In the genomic region with DNA sequence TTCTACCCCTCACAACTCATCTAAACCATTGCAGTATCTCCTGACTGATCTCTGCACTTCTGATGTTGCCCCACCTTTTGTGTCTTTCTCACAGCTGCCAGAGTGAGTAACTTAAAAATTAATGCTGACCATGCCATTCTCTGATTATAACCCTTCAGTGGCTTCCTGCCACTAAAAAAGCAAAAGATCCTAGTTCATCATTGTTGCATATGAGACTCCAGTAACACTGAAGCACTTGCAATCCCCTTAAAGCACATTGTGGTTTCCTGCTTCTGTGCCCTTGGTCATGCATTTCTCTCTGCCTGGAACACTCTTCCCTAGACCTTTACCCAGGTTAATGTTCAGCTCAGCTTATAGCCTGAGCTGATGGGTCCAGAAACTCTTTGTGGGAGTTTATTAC, we compare ENCODE assay signal across 13 cellular contexts.
DNase-seq lines count a peak whose midpoint lies in the region; ATAC-seq, FAIRE-seq and TF ChIP-seq lines count a peak whose summit lies in the region.
"Had no signal": no experiment of that assay in that cellular context is flagged by ENCODE, and none has a peak within 500 bp of the region (broad histone marks: within the 10 kb centered on the region; RNA-seq: fewer than 3 reads in every experiment).

No MANE protein-coding gene starts in this region.

- no peak overlapping the region for H2AFZ ChIP-seq in GM12878 (ENCODE audit: control insufficient read depth, low read depth, low read length)

- H3K9ac ChIP-seq in GM12878 (ENCODE audit: control insufficient read depth, insufficient read depth, low read length) = no peak overlapping the region

- no peak overlapping the region for H3K27ac ChIP-seq in GM12878 (ENCODE audit: control insufficient read depth, insufficient read depth)
- no peak overlapping the region for H3K27ac ChIP-seq in CD8-positive, alpha-beta T cell (ENCODE audit: low read depth, low read length)
- no peak overlapping the region for H3K27ac ChIP-seq in lower lobe of right lung
- H3K27ac ChIP-seq: neutrophil had no signal

- H3K79me2 ChIP-seq in GM12878 (ENCODE audit: control insufficient read depth, insufficient read depth, low read length) = no peaks in the 10 kb centered on the region

- no peak for TF ChIP-seq CTCF in GM12878 (IDR thresholded peaks at IDR 0.05 in 2 of 3, conservative IDR thresholded peaks at IDR 0.05 in 1 of 3; ENCODE audit: control insufficient read depth in 2 of 3, extremely low read depth in 1 of 3, insufficient read depth in 1 of 3, low read depth in 3 of 3, low read length in 3 of 3)
- TF ChIP-seq CTCF in CD8-positive, alpha-beta T cell (IDR thresholded peaks at IDR 0.05) = no peak
- TF ChIP-seq CTCF in lower lobe of right lung (IDR thresholded peaks at IDR 0.05) = no peak

- H3K27me3 ChIP-seq in GM12878 (replicated peaks in 1 of 2; ENCODE audit: control insufficient read depth in 2 of 2, insufficient read depth in 2 of 2, low read length in 1 of 2) = no peaks in the 10 kb centered on the region
- no peaks in the 10 kb centered on the region for H3K27me3 ChIP-seq in CD8-positive, alpha-beta T cell (ENCODE audit: insufficient read depth, low read length)
- H3K27me3 ChIP-seq in lower lobe of right lung (ENCODE audit: low read depth) = no peaks in the 10 kb centered on the region
- H3K27me3 ChIP-seq: neutrophil had no signal

- no peak for FAIRE-seq in GM12878 (lab: Jason Lieb, UNC)

- no peak for TF ChIP-seq RAD21 in GM12878 (IDR thresholded peaks at IDR 0.05; ENCODE audit: insufficient read depth, low read depth, low read length)

- H3K4me3 Mint-ChIP-seq in activated naive CD4-positive, alpha-beta T cell treated with anti-CD3 and anti-CD28 coated beads for 36 hours = no peak overlapping the region
- H3K4me3 Mint-ChIP-seq in CD8-positive, alpha-beta T cell = no peak overlapping the region
- H3K4me3 Mint-ChIP-seq: activated CD4-positive, alpha-beta T cell treated with anti-CD3 and anti-CD28 coated beads, Interleukin-2, amount 10 ng/mL, durations not matched to agents 7 days and 5 days had no signal

- BruUV-seq in GM12878 (replicated peaks; lab: Mats Ljungman, UMichigan) = no TSS peak

- intact Hi-C loops in GM12878 (cut with micrococcal nuclease; ENCODE audit: unreplicated experiment) = no loop called here
- intact Hi-C loops in activated naive CD4-positive, alpha-beta T cell treated with anti-CD3 and anti-CD28 coated beads for 36 hours (cut with micrococcal nuclease) = no loop called here
- intact Hi-C loops in CD8-positive, alpha-beta T cell (cut with DNase I, micrococcal nuclease) = no loop called here
- intact Hi-C loops in lower lobe of right lung (cut with DNase I) = no loop called here

- H3K4me3 ChIP-seq in GM12878 = no peak overlapping the region
- no peak overlapping the region for H3K4me3 ChIP-seq in CD8-positive, alpha-beta T cell (ENCODE audit: low read depth, low read length)
- H3K4me3 ChIP-seq in lower lobe of right lung = no peak overlapping the region

- H3K36me3 Mint-ChIP-seq in activated naive CD4-positive, alpha-beta T cell treated with anti-CD3 and anti-CD28 coated beads for 36 hours (ENCODE audit: low read depth) = peaks cover 2% of the 10 kb centered on the region
- peaks cover 28% of the 10 kb centered on the region for H3K36me3 Mint-ChIP-seq in CD8-positive, alpha-beta T cell

- H3K4me1 Mint-ChIP-seq in activated naive CD4-positive, alpha-beta T cell treated with anti-CD3 and anti-CD28 coated beads for 36 hours (ENCODE audit: low read depth) = no peaks in the 10 kb centered on the region
- H3K4me1 Mint-ChIP-seq in CD8-positive, alpha-beta T cell (ENCODE audit: low read depth) = no peaks in the 10 kb centered on the region
- H3K4me1 Mint-ChIP-seq: activated CD4-positive, alpha-beta T cell treated with anti-CD3 and anti-CD28 coated beads, Interleukin-2, amount 10 ng/mL, durations not matched to agents 7 days and 5 days had no signal

- in situ Hi-C loops in Caki2 (cut with HindIII; ENCODE audit: low pct_unique_long_range_greater_than_20kb, low sequenced_read_pairs) (no loop called here), GM12878 (cut with MboI) (no loop called here)

- CTCF ChIA-PET in GM12878 (lab: Yijun Ruan, JAX) = no interaction called here
- CTCF ChIA-PET in activated naive CD4-positive, alpha-beta T cell treated with anti-CD3 and anti-CD28 coated beads for 36 hours (lab: Charles Lee) = no interaction called here
- CTCF ChIA-PET in CD8-positive, alpha-beta T cell (lab: Charles Lee) = no interaction called here

- no peaks in the 10 kb centered on the region for H4K20me1 ChIP-seq in GM12878 (ENCODE audit: control insufficient read depth, insufficient read depth)

- SMC1A ChIA-PET in GM12878 (lab: Charles Lee; ENCODE audit: uncharacterized antibody, unreplicated experiment) = interaction anchor here (1.0 kb wide), 1 partner anchor 18 kb away, joined by 3 read pairs; no protein-coding TSS in a partner anchor

- no peaks in the 10 kb centered on the region for H3K9me3 ChIP-seq in GM12878 (replicated peaks; ENCODE audit: control insufficient read depth, insufficient read depth, low read length)
- H3K9me3 ChIP-seq in CD8-positive, alpha-beta T cell (ENCODE audit: low read length) = no peaks in the 10 kb centered on the region
- H3K9me3 ChIP-seq in lower lobe of right lung = no peaks in the 10 kb centered on the region
- H3K9me3 ChIP-seq: neutrophil had no signal

- H3K4me1 ChIP-seq in GM12878 (ENCODE audit: control insufficient read depth, insufficient read depth, low read length) (no peaks in the 10 kb centered on the region), lower lobe of right lung (no peaks in the 10 kb centered on the region)
- no peaks in the 10 kb centered on the region for H3K4me1 ChIP-seq in CD8-positive, alpha-beta T cell (ENCODE audit: insufficient read depth, low read length)

- TF ChIP-seq EP300 in GM12878 (IDR thresholded peaks at IDR 0.05; ENCODE audit: borderline replicate concordance in 1 of 2, control insufficient read depth in 1 of 2, low read depth in 2 of 2, low read length in 2 of 2) = no peak

- RAD21 ChIA-PET in GM12878 (lab: Charles Lee; ENCODE audit: unreplicated experiment) = interaction anchor here (1.0 kb wide), 1 partner anchor 29 kb away, joined by 3 read pairs; no protein-coding TSS in a partner anchor

- H3K27me3 Mint-ChIP-seq in activated naive CD4-positive, alpha-beta T cell treated with anti-CD3 and anti-CD28 coated beads for 36 hours (ENCODE audit: low read depth) = no peaks in the 10 kb centered on the region
- no peaks in the 10 kb centered on the region for H3K27me3 Mint-ChIP-seq in CD8-positive, alpha-beta T cell (ENCODE audit: low read depth)
- H3K27me3 Mint-ChIP-seq: activated CD4-positive, alpha-beta T cell treated with anti-CD3 and anti-CD28 coated beads, Interleukin-2, amount 10 ng/mL, durations not matched to agents 7 days and 5 days had no signal

- no peak overlapping the region for H3K4me2 ChIP-seq in GM12878 (ENCODE audit: control insufficient read depth, insufficient read depth)

- TF ChIP-seq POLR2A in GM12878 (IDR thresholded peaks at IDR 0.05; ENCODE audit: low read depth, low read length) = no peak

- H3K36me3 ChIP-seq in GM12878 (ENCODE audit: control insufficient read depth in 2 of 2, insufficient read depth in 2 of 2, low read length in 1 of 2) = peaks cover 0 to 15% of the 10 kb centered on the region in 2 experiments; a peak in 1 of 4 replicates
- no peaks in the 10 kb centered on the region for H3K36me3 ChIP-seq in CD8-positive, alpha-beta T cell (ENCODE audit: insufficient read depth, low read length)
- peaks cover 59% of the 10 kb centered on the region for H3K36me3 ChIP-seq in lower lobe of right lung

- no peaks in the 10 kb centered on the region for H3K9me3 Mint-ChIP-seq in activated naive CD4-positive, alpha-beta T cell treated with anti-CD3 and anti-CD28 coated beads for 36 hours
- no peaks in the 10 kb centered on the region for H3K9me3 Mint-ChIP-seq in CD8-positive, alpha-beta T cell
- H3K9me3 Mint-ChIP-seq: activated CD4-positive, alpha-beta T cell treated with anti-CD3 and anti-CD28 coated beads, Interleukin-2, amount 10 ng/mL, durations not matched to agents 7 days and 5 days had no signal

- POLR2A ChIA-PET in GM12878 (lab: Charles Lee) = no interaction called here
- POLR2A ChIA-PET in CD8-positive, alpha-beta T cell (lab: Charles Lee) = no interaction called here

- DNase-seq in Caki2 (ENCODE audit: low read depth) = peak; percentile 10
- DNase-seq in GM12878 (ENCODE audit: low read depth, low spot score) = peak; percentile 8
- no peak for DNase-seq in activated naive CD4-positive, alpha-beta T cell treated with anti-CD3 and anti-CD28 coated beads for 36 hours
- DNase-seq in CD8-positive, alpha-beta T cell = no peak
- DNase-seq in HuH-7.5 (ENCODE audit: low spot score) = no peak
- DNase-seq in lower lobe of right lung = no peak
- DNase-seq: activated CD4-positive, alpha-beta T cell treated with anti-CD3 and anti-CD28 coated beads, Interleukin-2, amount 10 ng/mL, durations not matched to agents 7 days and 5 days; activated naive CD4-positive, alpha-beta T cell treated with anti-CD3 and anti-CD28 coated beads, Interleukin-2, amount 50 U/mL, for 16 hours; stimulated activated naive CD8-positive, alpha-beta T cell treated with anti-CD3 and anti-CD28 coated beads, Interleukin-15, Interleukin-2, amounts not matched to agents 100 U/mL and 50 U/mL, for 24 hours had no signal

- ATAC-seq in GM21381 (IDR thresholded peaks at IDR 0.05; ENCODE audit: unreplicated experiment) (peak; percentile 83), HG03432 (IDR thresholded peaks at IDR 0.05; ENCODE audit: unreplicated experiment) (peak; percentile 89), GM12878 (peak; percentile 51), lower lobe of right lung (no peak)
- ATAC-seq in CD8-positive, alpha-beta T cell = no peak
- ATAC-seq: SK-N-SH treated with all-trans-retinoic acid at 6 μM for 48 hours; stimulated activated naive CD8-positive, alpha-beta T cell treated with anti-CD3 and anti-CD28 coated beads, Interleukin-15, Interleukin-2, amounts not matched to agents 100 U/mL and 50 U/mL, for 24 hours had no signal

- H3K27ac Mint-ChIP-seq in activated naive CD4-positive, alpha-beta T cell treated with anti-CD3 and anti-CD28 coated beads for 36 hours = no peak overlapping the region
- no peak overlapping the region for H3K27ac Mint-ChIP-seq in CD8-positive, alpha-beta T cell
- H3K27ac Mint-ChIP-seq: activated CD4-positive, alpha-beta T cell treated with anti-CD3 and anti-CD28 coated beads, Interleukin-2, amount 10 ng/mL, durations not matched to agents 7 days and 5 days had no signal

TF ChIP-seq in GM12878, 131 proteins besides CTCF, POLR2A, EP300 and RAD21 (continues in another document):
- no peak for TF ChIP-seq POLR2AphosphoS2 (IDR thresholded peaks at IDR 0.05; ENCODE audit: low read depth, low read length)
- no peak for TF ChIP-seq BACH1 (IDR thresholded peaks at IDR 0.05; ENCODE audit: borderline replicate concordance)
- TF ChIP-seq, protein P1, sequence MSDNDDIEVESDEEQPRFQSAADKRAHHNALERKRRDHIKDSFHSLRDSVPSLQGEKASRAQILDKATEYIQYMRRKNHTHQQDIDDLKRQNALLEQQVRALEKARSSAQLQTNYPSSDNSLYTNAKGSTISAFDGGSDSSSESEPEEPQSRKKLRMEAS (IDR thresholded peaks at IDR 0.05; ENCODE audit: low read depth, low read length) = no peak
- no peak for TF ChIP-seq RAD51 (IDR thresholded peaks at IDR 0.05)

Comparison
In these comparisons a context has a peak if more than half of its experiments do, and no peak if none do; other contexts are left out.
1. DNase-seq: peak in Caki2 (single experiment) and GM12878 (single experiment); none in activated naive CD4-positive, alpha-beta T cell treated with anti-CD3 and anti-CD28 coated beads for 36 hours (single experiment), CD8-positive, alpha-beta T cell (0 of 7), HuH-7.5 (single experiment) and lower lobe of right lung (single experiment).
2. ATAC-seq: peak in GM21381 (single experiment), HG03432 (single experiment) and GM12878 (single experiment); none in CD8-positive, alpha-beta T cell (single experiment) and lower lobe of right lung (0 of 2).